ENCODE assay signal across 34 cellular contexts in genomic region chr11:63132985-63133775, GRCh38. TPM values are rescaled to one million over a fixed set of nuclear protein-coding genes. Genes with fewer than 3 reads are reported as not detected.
"Had no signal": no experiment of that assay in that cellular context is flagged by ENCODE, and none has a peak within 500 bp of the region (broad histone marks: within the 10 kb centered on the region; RNA-seq: fewer than 3 reads in every experiment).

No MANE protein-coding gene starts in this region.

- H3K36me3 ChIP-seq: esophagus muscularis mucosa, gastroesophageal sphincter, heart left ventricle, left lung, prostate gland, right atrium auricular region, suprapubic skin, vagina had no signal

- FAIRE-seq: colon, islet of Langerhans had no signal

- H3K4me1 ChIP-seq: esophagus muscularis mucosa, foreskin keratinocyte, gastroesophageal sphincter, heart left ventricle, left lung, prostate gland, right atrium auricular region, suprapubic skin, vagina had no signal

- DNase-seq: dorsolateral prefrontal cortex; effector CD4-positive, alpha-beta T cell; foreskin keratinocyte; heart left ventricle; left lung; mammary epithelial cell; mesendoderm; naive thymus-derived CD8-positive, alpha-beta T cell; nephron progenitor cell; occipital lobe; stimulated activated CD4-positive, alpha-beta T cell treated with anti-CD3 and anti-CD28 coated beads, Interleukin-12 subunit alpha, Interleukin-12 subunit beta, amount 100 ng/mL, for 4 hours; stimulated activated CD4-positive, alpha-beta T cell treated with anti-CD3 and anti-CD28 coated beads, Interleukin-1b, Interleukin-23, amount 100 ng/mL, for 48 hours; stimulated activated CD4-positive, alpha-beta T cell treated with anti-CD3 and anti-CD28 coated beads, Interleukin-4, amount 100 ng/mL, for 1 hour; stimulated activated CD8-positive, alpha-beta memory T cell treated with anti-CD3 and anti-CD28 coated beads, Interleukin-4, amount 100 ng/mL, for 48 hours; stimulated activated naive CD4-positive, alpha-beta T cell; stimulated activated naive CD8-positive, alpha-beta T cell treated with anti-CD3 and anti-CD28 coated beads, Interleukin-15, amount 100 ng/mL, for 72 hours; trophoblast cell had no signal

- ATAC-seq: foreskin keratinocyte; gastroesophageal sphincter; heart left ventricle; left lung; naive thymus-derived CD8-positive, alpha-beta T cell; sciatic nerve; stimulated activated naive CD8-positive, alpha-beta T cell treated with anti-CD3 and anti-CD28 coated beads, Interleukin-15, amount 100 ng/mL, for 72 hours had no signal

- H3K4me3 ChIP-seq: dorsolateral prefrontal cortex, esophagus muscularis mucosa, gastroesophageal sphincter, heart left ventricle, hepatocyte, left lung, prostate gland, right atrium auricular region, smooth muscle cell, suprapubic skin, vagina had no signal

- H3K27ac ChIP-seq: dorsolateral prefrontal cortex, epithelial cell of prostate, esophagus muscularis mucosa, foreskin keratinocyte, gastroesophageal sphincter, heart left ventricle, hepatocyte, left lung, prostate gland, right atrium auricular region, suprapubic skin, vagina had no signal

- H2AFZ ChIP-seq: hepatocyte had no signal

- H3K9me3 ChIP-seq: esophagus muscularis mucosa, left lung, prostate gland, right atrium auricular region, suprapubic skin, vagina had no signal

- H3K4me2 ChIP-seq: hepatocyte, smooth muscle cell had no signal

- H3K79me2 ChIP-seq: hepatocyte had no signal

- H3K27me3 ChIP-seq: foreskin keratinocyte, hepatocyte, right atrium auricular region, suprapubic skin, vagina had no signal

RNA-seq across cellular contexts. Expression of gene SLC22A24, which starts 10.8 kb away (rescaled TPM):
- total RNA-seq: esophagus muscularis mucosa; fibroblast of lung; foreskin keratinocyte; gastroesophageal sphincter; heart left ventricle; kidney epithelial cell; left lung; lower leg skin; mammary epithelial cell; myocyte; naive thymus-derived CD8-positive, alpha-beta T cell; occipital lobe; prostate gland; right atrium auricular region; sciatic nerve; smooth muscle cell; suprapubic skin; ureter; vagina had no signal
- polyA plus RNA-seq: fibroblast of lung; foreskin keratinocyte; heart left ventricle; hepatocyte; mammary epithelial cell; naive thymus-derived CD8-positive, alpha-beta T cell; smooth muscle cell had no signal
